In genomic region chr1:153312569-153313186, GRCh38 we compare ENCODE assay signal across 1 cellular context.
TF ChIP-seq lines count a peak whose summit lies in the region.

PGLYRP3 (minus strand) TSS chr1:153312952; CDS start chr1:153310665, 2,287 bp downstream.

TF ChIP-seq in A549, 52 proteins besides CTCF, POLR2A, EP300 and RAD21:
- no peak for TF ChIP-seq FOSL2 (IDR thresholded peaks at IDR 0.05)
- TF ChIP-seq FOSL2 (CRISPR knock-in tag; IDR thresholded peaks at IDR 0.05) = no peak
- no peak for TF ChIP-seq EHMT2 (IDR thresholded peaks at IDR 0.05; ENCODE audit: low read depth)
